22 cellular contexts compared by ENCODE assay signal in the genomic region with DNA sequence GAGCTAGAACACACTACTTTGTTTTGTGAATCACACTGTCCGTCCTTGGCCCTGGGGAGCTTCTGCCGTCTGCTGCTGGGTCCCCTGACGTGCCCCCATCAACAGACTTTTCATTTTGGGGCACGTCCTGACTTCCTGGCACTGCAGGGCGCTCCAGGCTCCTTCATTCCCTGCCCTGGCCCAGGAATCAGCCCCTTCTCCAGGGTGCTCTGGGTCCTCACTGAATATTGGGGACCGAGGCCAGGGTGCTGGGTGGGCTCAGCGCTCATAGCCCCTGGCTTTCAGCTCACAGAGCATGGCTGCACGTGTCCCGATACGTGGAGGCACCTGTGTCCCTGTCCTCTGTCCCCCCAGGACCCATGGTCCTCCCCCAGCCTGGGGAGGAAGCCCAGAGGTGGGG. TPM values are rescaled to one million over a fixed set of nuclear protein-coding genes. Genes with fewer than 3 reads are reported as not detected.
DNase-seq lines count a peak whose midpoint lies in the region; ATAC-seq and TF ChIP-seq lines count a peak whose summit lies in the region.
"Had no signal": no experiment of that assay in that cellular context is flagged by ENCODE, and none has a peak within 500 bp of the region (broad histone marks: within the 10 kb centered on the region; RNA-seq: fewer than 3 reads in every experiment).

No MANE protein-coding gene starts in this region.

- no peaks in the 10 kb centered on the region for H3K9me3 ChIP-seq in SK-N-MC (ENCODE audit: low read depth, low read length)
- H3K9me3 ChIP-seq in endodermal cell (ENCODE audit: control insufficient read depth, low read length): no peaks in the 10 kb centered on the region
- H3K9me3 ChIP-seq: BLaER1 treated with 17β-estradiol and CSF1 and Interleukin-3, amounts not matched to agents 10 nM and 100 nM had no signal

- H3K4me3 Mint-ChIP-seq in endodermal cell (no peak overlapping the region), progenitor cell of endocrine pancreas (ENCODE audit: low read depth) (no peak overlapping the region)
- H3K4me3 Mint-ChIP-seq: CD8-positive, alpha-beta T cell; HFFc6 had no signal

- no peak for TF ChIP-seq POLR2A in GM18505 (IDR thresholded peaks at IDR 0.05; ENCODE audit: borderline replicate concordance, extremely low read depth, insufficient read depth, insufficient read length)

- H3K4me1 Mint-ChIP-seq in endodermal cell (peaks cover 1% of the 10 kb centered on the region), progenitor cell of endocrine pancreas (ENCODE audit: low read depth) (peaks cover 2% of the 10 kb centered on the region)
- H3K4me1 Mint-ChIP-seq: IgD-negative memory B cell had no signal

- no peak for DNase-seq in SK-N-MC (ENCODE audit: low read depth, low spot score)
- no peak for DNase-seq in endodermal cell
- no peak for DNase-seq in progenitor cell of endocrine pancreas (ENCODE audit: low spot score, unreplicated experiment)
- DNase-seq in NCI-H1417 treated with DMSO at 0.1 percent for 48 hours (lab: John Stamatoyannopoulos, UW): no peak
- DNase-seq: ACHN; CD8-positive, alpha-beta T cell; DND-41; HFFc6; Karpas-422; MV-4-11; NCI-H1694 treated with DMSO at 0.1 percent for 48 hours; NCI-H2081 treated with DMSO at 0.1 percent for 48 hours; NCI-H2171 treated with DMSO at 0.1 percent for 48 hours; NCI-H524 treated with DMSO at 0.1 percent for 48 hours; NCI-H82; OCI-M1; Right ventricle myocardium superior had no signal

- 92 to 97% methylated on average over 9 to 10 of the region's 10 CpGs for WGBS in endodermal cell (ENCODE audit: insufficient coverage in 1 of 2, insufficient read length in 1 of 2), 2 experiments

- TF ChIP-seq CTCF in endodermal cell (conservative IDR thresholded peaks at IDR 0.05): no peak
- no peak for TF ChIP-seq CTCF in progenitor cell of endocrine pancreas (IDR thresholded peaks at IDR 0.05; ENCODE audit: unreplicated experiment)

- H3K27me3 ChIP-seq in endodermal cell (ENCODE audit: control insufficient read depth, insufficient read depth, low read length, poor library complexity, severe bottlenecking): no peaks in the 10 kb centered on the region
- H3K27me3 ChIP-seq: BLaER1 treated with 17β-estradiol and CSF1 and Interleukin-3, amounts not matched to agents 10 nM and 100 nM had no signal

- H3K4me3 ChIP-seq in SK-N-MC: no peak overlapping the region
- H3K4me3 ChIP-seq in endodermal cell (ENCODE audit: low read length): no peak overlapping the region
- H3K4me3 ChIP-seq: BLaER1 treated with 17β-estradiol and CSF1 and Interleukin-3, amounts not matched to agents 10 nM and 100 nM; GM12878 had no signal

- H3K4me1 ChIP-seq in endodermal cell (ENCODE audit: control insufficient read depth, insufficient read depth, low read length): no peaks in the 10 kb centered on the region

- H3K27ac Mint-ChIP-seq in endodermal cell (no peak overlapping the region), progenitor cell of endocrine pancreas (peak overlapping the region; percentile 86)
- H3K27ac Mint-ChIP-seq: CD8-positive, alpha-beta T cell; HFFc6; IgD-negative memory B cell had no signal

- H3K27ac ChIP-seq in SK-N-MC (peak overlapping the region; percentile 19; the same call in 1 of the 2 replicates), endodermal cell (ENCODE audit: low read depth, low read length) (peak overlapping the region; percentile 49)
- H3K27ac ChIP-seq: BLaER1 treated with 17β-estradiol and CSF1 and Interleukin-3, amounts not matched to agents 10 nM and 100 nM had no signal

- H3K9ac ChIP-seq in SK-N-MC (ENCODE audit: insufficient read length) (no peak overlapping the region), endodermal cell (ENCODE audit: extremely low read depth, low read length, poor library complexity, severe bottlenecking) (no peak overlapping the region)
- H3K9ac ChIP-seq: BLaER1 treated with 17β-estradiol and CSF1 and Interleukin-3, amounts not matched to agents 10 nM and 100 nM had no signal

- no peak for ATAC-seq in GM18505 (IDR thresholded peaks at IDR 0.05; ENCODE audit: unreplicated experiment)
- ATAC-seq: CD8-positive, alpha-beta T cell; GM12878 had no signal

- H3K36me3 ChIP-seq in SK-N-MC (ENCODE audit: insufficient read depth, low read length) (no peaks in the 10 kb centered on the region; the same call in 1 of the 2 replicates), endodermal cell (ENCODE audit: control insufficient read depth, insufficient read depth, low read length) (no peaks in the 10 kb centered on the region)

- no peaks in the 10 kb centered on the region for H3K27me3 Mint-ChIP-seq in endodermal cell (ENCODE audit: insufficient read depth)
- no peaks in the 10 kb centered on the region for H3K27me3 Mint-ChIP-seq in progenitor cell of endocrine pancreas
- H3K27me3 Mint-ChIP-seq: IgD-negative memory B cell had no signal

- no peaks in the 10 kb centered on the region for H3K36me3 Mint-ChIP-seq in endodermal cell (ENCODE audit: low read depth)
- no peaks in the 10 kb centered on the region for H3K36me3 Mint-ChIP-seq in progenitor cell of endocrine pancreas (ENCODE audit: insufficient read depth)
- H3K36me3 Mint-ChIP-seq: IgD-negative memory B cell had no signal

- H3K9me3 Mint-ChIP-seq in endodermal cell (no peaks in the 10 kb centered on the region), progenitor cell of endocrine pancreas (ENCODE audit: low read depth) (no peaks in the 10 kb centered on the region)
- H3K9me3 Mint-ChIP-seq: CD8-positive, alpha-beta T cell; HFFc6; IgD-negative memory B cell had no signal

RNA-seq across cellular contexts. Expression of gene TSPAN4, which starts 22.3 kb away (rescaled TPM):
- 10 to 100 TPM; 56.8 to 71.1 TPM for total RNA-seq in endodermal cell
- 51.9 TPM for polyA plus RNA-seq in endodermal cell (2013, experiment 1 of 2)
- 47.2 TPM for polyA plus RNA-seq in endodermal cell (2013, experiment 2 of 2)
- total RNA-seq in progenitor cell of endocrine pancreas: 24.9 and 27.7 TPM in 2 replicates

RNA-seq across cellular contexts. Expression of gene POLR2L, which starts 22.6 kb away (rescaled TPM):
- total RNA-seq in endodermal cell: 100 to 1,000 TPM; 139 to 148 TPM
- 111 TPM for polyA plus RNA-seq in endodermal cell (2013, experiment 1 of 2)
- polyA plus RNA-seq in endodermal cell (2013, experiment 2 of 2): 114 TPM
- total RNA-seq in progenitor cell of endocrine pancreas: 89.6 and 97.9 TPM in 2 replicates

RNA-seq across cellular contexts. Expression of gene CD151, which starts 32.2 kb away (rescaled TPM):
- total RNA-seq in endodermal cell: 100 to 1,000 TPM; 139 to 165 TPM
- 153 TPM for polyA plus RNA-seq in endodermal cell (2013, experiment 1 of 2)
- 149 TPM for polyA plus RNA-seq in endodermal cell (2013, experiment 2 of 2)
- 154 and 160 TPM in 2 replicates for total RNA-seq in progenitor cell of endocrine pancreas

RNA-seq across cellular contexts. Expression of gene CRACR2B, which starts 37.2 kb away (rescaled TPM):
- total RNA-seq in endodermal cell (10 to 100 TPM; 22.3 to 28.1 TPM), progenitor cell of endocrine pancreas (50.9 and 52.9 TPM in 2 replicates)
- polyA plus RNA-seq in endodermal cell (2013, experiment 1 of 2): 9.0 TPM
- 6.2 TPM for polyA plus RNA-seq in endodermal cell (2013, experiment 2 of 2)
- total RNA-seq: SK-MEL-5 had no signal

RNA-seq across cellular contexts. Expression of gene CHID1, which starts 45.7 kb away (rescaled TPM):
- 10 to 100 TPM; 82.0 to 83.5 TPM for total RNA-seq in endodermal cell
- 63.9 TPM for polyA plus RNA-seq in endodermal cell (2013, experiment 1 of 2)
- 63.6 TPM for polyA plus RNA-seq in endodermal cell (2013, experiment 2 of 2)
- total RNA-seq in progenitor cell of endocrine pancreas: 79.1 and 87.0 TPM in 2 replicates
